In the genomic region with DNA sequence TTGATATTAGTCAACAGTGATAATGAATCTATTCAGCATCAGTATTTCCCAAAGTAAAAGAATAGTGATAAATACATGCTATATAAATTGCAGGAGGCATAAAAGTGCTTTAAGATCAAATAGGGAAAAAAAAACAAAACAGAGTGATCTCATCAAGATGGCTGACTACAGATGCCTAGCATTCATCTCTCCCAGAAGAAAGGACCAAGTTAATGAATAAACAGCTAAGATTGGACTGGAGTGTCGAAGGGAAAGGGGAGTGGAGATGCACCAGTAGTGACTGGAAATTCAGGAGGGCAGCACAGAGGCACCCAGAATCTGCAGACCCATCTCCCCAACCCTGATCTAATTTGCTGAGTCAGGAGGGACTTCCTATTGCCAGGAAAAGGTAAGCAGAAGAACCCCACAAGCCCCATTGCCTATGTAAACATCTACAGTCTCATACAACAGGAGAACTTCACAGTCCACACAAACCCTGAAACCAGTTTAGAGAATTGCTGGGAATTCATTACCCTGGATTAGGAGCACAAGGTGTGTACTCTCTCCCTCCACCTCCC, we compare ENCODE assay signal across 3 cellular contexts.
A peak's percentile ranks its signal among the peaks of the same experiment; 100 is the strongest.
TF ChIP-seq lines count a peak whose summit lies in the region.

No MANE protein-coding gene starts in this region.

TF ChIP-seq in A549, 52 proteins besides CTCF, POLR2A, EP300 and RAD21:
- TF ChIP-seq NFE2L2 (conservative IDR thresholded peaks at IDR 0.05; ENCODE audit: low read length) = no peak
- peak; percentile 50 for TF ChIP-seq MAFK (IDR thresholded peaks at IDR 0.05; ENCODE audit: partially characterized antibody)

TF ChIP-seq in IMR-90, 13 proteins besides CTCF, POLR2A, EP300 and RAD21:
- peak; percentile 66 for TF ChIP-seq MAFK (IDR thresholded peaks at IDR 0.05; ENCODE audit: low read depth, low read length)
- TF ChIP-seq USF2 (IDR thresholded peaks at IDR 0.05; ENCODE audit: low read depth, low read length) = no peak
TF ChIP-seq in IMR-90: peak in this region for 1.

TF ChIP-seq in H1, 55 proteins besides CTCF, POLR2A, EP300 and RAD21:
- TF ChIP-seq MAFK (IDR thresholded peaks at IDR 0.05; ENCODE audit: low read depth, low read length) (peak; percentile 43; the same call in 1 of the 2 replicates), CEBPB (IDR thresholded peaks at IDR 0.05; ENCODE audit: low read depth, low read length) (no peak), CBX8 (IDR thresholded peaks at IDR 0.05; ENCODE audit: borderline replicate concordance, low read depth, low read length) (no peak)
TF ChIP-seq in H1: peak in this region for 1.
